Comparison of ENCODE assay signal across 8 cellular contexts in genomic region chr5:135462304-135462703, GRCh38. TPM values are rescaled to one million over a fixed set of nuclear protein-coding genes. Genes with fewer than 3 reads are reported as not detected.
DNase-seq lines count a peak whose midpoint lies in the region; ATAC-seq lines count a peak whose summit lies in the region.

No MANE protein-coding gene starts in this region.

- no peaks in the 10 kb centered on the region for H3K9me3 ChIP-seq in SJSA1 (replicated peaks)

- H3K4me1 ChIP-seq in SJSA1 (replicated peaks) = no peaks in the 10 kb centered on the region; the same call in 1 of the 2 replicates

- no peak overlapping the region for H3K4me3 ChIP-seq in SJSA1

- DNase-seq in DMS153 (lab: John Stamatoyannopoulos, UW) = peak; percentile 11
- DNase-seq in NCI-H1092 treated with DMSO at 0.1 percent for 48 hours (lab: John Stamatoyannopoulos, UW) = peak; percentile 67
- peak; percentile 69 to 80 for DNase-seq in SJSA1 (ENCODE audit: low read depth in 1 of 2, low spot score in 2 of 2)
- DNase-seq in amniotic epithelial cell (ENCODE audit: low read depth) = peak; percentile 29
- DNase-seq in kidney glomerular epithelial cell (lab: John Stamatoyannopoulos, UW) = peak; percentile 1
- DNase-seq in stimulated activated CD8-positive, alpha-beta memory T cell treated with anti-CD3 and anti-CD28 coated beads, Interleukin-15, amount 100 ng/mL, for 48 hours (ENCODE audit: low read depth in 2 of 2) = peak; percentile 32
- no peak for DNase-seq in GOT3 (lab: John Stamatoyannopoulos, UW)

- ATAC-seq in GM21619 (IDR thresholded peaks at IDR 0.05; ENCODE audit: unreplicated experiment) = peak; percentile 59

- H3K36me3 ChIP-seq in SJSA1 = no peaks in the 10 kb centered on the region

- no peak overlapping the region for H3K27ac ChIP-seq in SJSA1

- H3K27me3 ChIP-seq in SJSA1 (replicated peaks) = peaks cover 14% of the 10 kb centered on the region

RNA-seq across cellular contexts. Expression of gene TIFAB, which starts 10.2 kb away (rescaled TPM):
- not detected in 2 replicates for total RNA-seq in SJSA1 (2014; rRNA removed; shearing (Covaris generic))

RNA-seq across cellular contexts. Expression of gene DCANP1, which starts 15.2 kb away (rescaled TPM):
- total RNA-seq in SJSA1 (2014; rRNA removed; shearing (Covaris generic)) = not detected in 2 replicates
